In the genomic region with DNA sequence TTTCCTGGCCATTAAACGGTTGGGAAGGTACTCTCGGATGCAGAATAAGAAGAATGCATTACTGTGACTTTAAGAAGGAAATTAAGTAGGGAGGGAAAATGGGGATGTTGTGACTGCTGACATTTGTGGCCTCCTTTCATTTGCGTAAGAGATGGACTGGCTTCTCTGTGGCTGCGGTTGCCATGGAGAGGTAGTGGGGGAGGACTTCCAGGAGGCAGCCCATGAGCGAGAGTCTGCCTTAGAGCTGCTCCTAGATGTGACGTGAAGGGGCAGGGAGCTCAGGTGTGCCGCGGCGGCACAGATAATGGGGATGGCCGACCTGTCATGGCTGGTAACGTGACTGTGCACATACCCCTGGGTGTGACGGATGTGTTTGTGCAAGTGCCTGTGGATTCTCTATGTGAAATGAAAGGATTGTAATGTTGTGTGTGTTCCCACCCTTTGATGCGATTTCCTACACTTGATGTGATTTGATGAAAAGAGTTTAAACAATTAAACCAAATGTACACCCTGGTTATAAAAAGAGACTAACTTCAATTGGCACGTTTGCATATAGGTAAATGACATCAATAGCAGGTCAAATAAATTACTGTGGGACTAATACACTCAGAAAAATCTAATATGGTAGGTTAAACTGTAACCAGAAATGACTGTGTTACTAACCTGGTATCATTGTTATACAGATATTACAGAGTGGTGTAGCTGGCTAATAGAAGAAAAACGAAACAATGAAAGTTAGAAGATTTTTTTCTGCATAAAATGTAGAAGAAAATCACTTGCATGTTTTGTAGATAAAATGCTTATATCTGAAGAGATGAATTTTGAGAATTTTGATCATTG, we compare ENCODE assay signal across 8 cellular contexts. TPM values are rescaled to one million over a fixed set of nuclear protein-coding genes. Genes with fewer than 3 reads are reported as not detected.
DNase-seq lines count a peak whose midpoint lies in the region; ATAC-seq, FAIRE-seq and TF ChIP-seq lines count a peak whose summit lies in the region.

No MANE protein-coding gene starts in this region.

- POLR2A ChIA-PET in activated CD8-positive, alpha-beta T cell treated with anti-CD3 and anti-CD28 coated beads, Interleukin-2, amount 10 ng/mL, durations not matched to agents 7 days and 5 days (lab: Charles Lee): interaction anchor here (1.0 kb wide), 1 partner anchor 50 kb away, joined by 3 read pairs; no protein-coding TSS in a partner anchor

- no peak for TF ChIP-seq POLR2A in H54 (IDR thresholded peaks at IDR 0.05; ENCODE audit: low read depth, low read length)

- H3F3A ChIP-seq in DOHH2 (ENCODE audit: control insufficient read depth, insufficient read depth): no peaks in the 10 kb centered on the region

- no peaks in the 10 kb centered on the region for H4K20me1 ChIP-seq in DOHH2 (ENCODE audit: control insufficient read depth, insufficient read depth, low read depth, low read length)

- H3K9me3 ChIP-seq in DOHH2 (ENCODE audit: control insufficient read depth, insufficient read depth, low read length) (no peaks in the 10 kb centered on the region), mucosa of descending colon (no peaks in the 10 kb centered on the region)
- no peaks in the 10 kb centered on the region for H3K9me3 ChIP-seq in effector memory CD4-positive, alpha-beta T cell (ENCODE audit: control insufficient read depth, low read length)

- H3K27me3 ChIP-seq in DOHH2 (ENCODE audit: control insufficient read depth, low read length): no peaks in the 10 kb centered on the region
- no peaks in the 10 kb centered on the region for H3K27me3 ChIP-seq in effector memory CD4-positive, alpha-beta T cell (replicated peaks; ENCODE audit: control insufficient read depth, insufficient read depth, low read length, poor library complexity, severe bottlenecking)

- peak overlapping the region; percentile 60 for H3K4me2 ChIP-seq in DOHH2 (ENCODE audit: low read length)

- peak; percentile 92 for ATAC-seq in activated CD8-positive, alpha-beta T cell treated with anti-CD3 and anti-CD28 coated beads, Interleukin-2, amount 10 ng/mL, durations not matched to agents 7 days and 5 days
- peak; percentile 88 for ATAC-seq in mucosa of descending colon

- no peaks in the 10 kb centered on the region for H3K36me3 ChIP-seq in DOHH2 (ENCODE audit: control insufficient read depth, low read length)
- no peaks in the 10 kb centered on the region for H3K36me3 ChIP-seq in effector memory CD4-positive, alpha-beta T cell (ENCODE audit: control insufficient read depth, insufficient read depth, low read length)
- H3K36me3 ChIP-seq in mucosa of descending colon (ENCODE audit: low read depth): no peaks in the 10 kb centered on the region

- H3K9me3 Mint-ChIP-seq in activated CD8-positive, alpha-beta T cell treated with anti-CD3 and anti-CD28 coated beads, Interleukin-2, amount 10 ng/mL, durations not matched to agents 7 days and 5 days (ENCODE audit: insufficient read depth): no peaks in the 10 kb centered on the region

- H3K79me2 ChIP-seq in DOHH2 (ENCODE audit: control insufficient read depth, low read length): peaks cover 71% of the 10 kb centered on the region

- no peaks in the 10 kb centered on the region for H3K9me2 ChIP-seq in DOHH2 (replicated peaks; ENCODE audit: control insufficient read depth, low read length)

- DNase-seq in H54 (ENCODE audit: insufficient read length, low spot score) (peak; percentile 32), NCI-H187 treated with DMSO at 0.1 percent for 48 hours (lab: John Stamatoyannopoulos, UW) (peak; percentile 30), mucosa of descending colon (peak; percentile 58 to 83 (median 68)), COLO668 (lab: John Stamatoyannopoulos, UW; ENCODE audit: unreplicated experiment) (no peak)
- peak; percentile 85 for DNase-seq in activated CD8-positive, alpha-beta T cell treated with anti-CD3 and anti-CD28 coated beads, Interleukin-2, amount 10 ng/mL, durations not matched to agents 7 days and 5 days
- DNase-seq in effector memory CD4-positive, alpha-beta T cell: peak; percentile 75 to 85 (median 78)
- DNase-seq in stimulated activated CD8-positive, alpha-beta memory T cell treated with anti-CD3 and anti-CD28 coated beads, Interleukin-7, amount 100 ng/mL, for 48 hours (ENCODE audit: extremely low read depth in 1 of 2, low read depth in 1 of 2): peak; percentile 56 to 72

- H3K27ac ChIP-seq in DOHH2 (ENCODE audit: low read depth, low read length): peak overlapping the region; percentile 42
- peak overlapping the region; percentile 34 for H3K27ac ChIP-seq in effector memory CD4-positive, alpha-beta T cell (ENCODE audit: insufficient read depth, low read length, poor library complexity, severe bottlenecking)

- no peak for TF ChIP-seq CTCF in DOHH2 (IDR thresholded peaks at IDR 0.05; ENCODE audit: low read depth, low read length, poor library complexity, severe bottlenecking)
- no peak for TF ChIP-seq CTCF in mucosa of descending colon (IDR thresholded peaks at IDR 0.05)

- H3K4me3 Mint-ChIP-seq in activated CD8-positive, alpha-beta T cell treated with anti-CD3 and anti-CD28 coated beads, Interleukin-2, amount 10 ng/mL, durations not matched to agents 7 days and 5 days: peak overlapping the region; percentile 69

- H3K4me1 ChIP-seq in DOHH2 (ENCODE audit: control insufficient read depth, low read length) (peaks cover 67% of the 10 kb centered on the region), mucosa of descending colon (ENCODE audit: low read depth) (no peaks in the 10 kb centered on the region)
- H3K4me1 ChIP-seq in effector memory CD4-positive, alpha-beta T cell (ENCODE audit: control insufficient read depth, insufficient read depth, low read length, poor library complexity, severe bottlenecking): no peaks in the 10 kb centered on the region

- H3K4me1 Mint-ChIP-seq in activated CD8-positive, alpha-beta T cell treated with anti-CD3 and anti-CD28 coated beads, Interleukin-2, amount 10 ng/mL, durations not matched to agents 7 days and 5 days (ENCODE audit: low read depth): peaks cover 68% of the 10 kb centered on the region

- H3K36me3 Mint-ChIP-seq in activated CD8-positive, alpha-beta T cell treated with anti-CD3 and anti-CD28 coated beads, Interleukin-2, amount 10 ng/mL, durations not matched to agents 7 days and 5 days (ENCODE audit: low read depth): peaks cover 21% of the 10 kb centered on the region

- CTCF ChIA-PET in activated CD8-positive, alpha-beta T cell treated with anti-CD3 and anti-CD28 coated beads, Interleukin-2, amount 10 ng/mL, durations not matched to agents 7 days and 5 days (lab: Charles Lee): interaction anchor here (1.4 kb wide), 1 partner anchor 22 kb away, joined by 3 read pairs; no protein-coding TSS in a partner anchor

- peak; percentile 89 for FAIRE-seq in H54 (lab: Jason Lieb, UNC)

- intact Hi-C loops in mucosa of descending colon (cut with DNase I, micrococcal nuclease): no loop called here

- H3K4me3 ChIP-seq in DOHH2 (ENCODE audit: low read length) (peak overlapping the region; percentile 63), mucosa of descending colon (no peak overlapping the region)
- peak overlapping the region; percentile 24 for H3K4me3 ChIP-seq in effector memory CD4-positive, alpha-beta T cell (ENCODE audit: insufficient read depth, low read depth, low read length, poor library complexity, severe bottlenecking)

- H3K27ac Mint-ChIP-seq in activated CD8-positive, alpha-beta T cell treated with anti-CD3 and anti-CD28 coated beads, Interleukin-2, amount 10 ng/mL, durations not matched to agents 7 days and 5 days: peak overlapping the region; percentile 84

- no peaks in the 10 kb centered on the region for H3K27me3 Mint-ChIP-seq in activated CD8-positive, alpha-beta T cell treated with anti-CD3 and anti-CD28 coated beads, Interleukin-2, amount 10 ng/mL, durations not matched to agents 7 days and 5 days (ENCODE audit: low read depth)

RNA-seq across cellular contexts. Expression of gene HIVEP1, which starts 48.9 kb away (rescaled TPM):
- total RNA-seq in activated CD8-positive, alpha-beta T cell treated with anti-CD3 and anti-CD28 coated beads, Interleukin-2, amount 10 ng/mL, durations not matched to agents 7 days and 5 days: 10 to 100 TPM; 21.2 to 21.4 TPM
- 10 to 100 TPM; 27.6 to 37.3 (median 35.8) TPM for total RNA-seq in mucosa of descending colon
